Comparison of ENCODE assay signal across 1 cellular context in genomic region chr2:74558284-74559230, GRCh38.
TF ChIP-seq lines count a peak whose summit lies in the region.

No MANE protein-coding gene starts in this region.

TF ChIP-seq in GM12878, 131 proteins besides CTCF, POLR2A, EP300 and RAD21:
- TF ChIP-seq MYB (IDR thresholded peaks at IDR 0.05; ENCODE audit: borderline replicate concordance, low read depth, low read length) = no peak
- peak; percentile 29; the same call in 1 of the 2 replicates for TF ChIP-seq POLR2AphosphoS5 (IDR thresholded peaks at IDR 0.05; ENCODE audit: low read length)
- TF ChIP-seq SMAD5 (IDR thresholded peaks at IDR 0.05; ENCODE audit: low read depth) = peak; percentile 45; the same call in 1 of the 2 replicates
